Comparison of ENCODE assay signal across 21 cellular contexts in the genomic region with DNA sequence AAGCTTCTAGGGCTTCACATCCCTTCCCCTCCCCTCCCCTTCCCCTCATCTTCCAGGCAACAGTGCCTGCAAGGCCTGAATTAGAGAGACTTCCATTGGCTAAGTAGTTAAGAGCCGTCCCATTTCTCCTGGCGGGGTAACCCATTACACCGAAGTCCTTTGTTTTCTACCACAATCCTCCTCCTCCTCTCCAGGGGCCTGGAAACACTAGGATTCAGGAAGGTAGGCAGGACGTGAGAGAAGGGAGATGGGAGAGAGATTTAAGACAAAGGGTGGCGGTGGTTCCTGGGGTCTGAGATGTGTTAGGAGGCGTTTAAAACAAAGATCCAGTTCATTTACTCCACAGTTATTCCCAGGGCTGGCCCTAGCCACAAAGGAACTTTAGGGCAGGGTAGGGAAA. TPM values are rescaled to one million over a fixed set of nuclear protein-coding genes. Genes with fewer than 3 reads are reported as not detected.
DNase-seq lines count a peak whose midpoint lies in the region; ATAC-seq lines count a peak whose summit lies in the region.
"Had no signal": no experiment of that assay in that cellular context is flagged by ENCODE, and none has a peak within 500 bp of the region (broad histone marks: within the 10 kb centered on the region; RNA-seq: fewer than 3 reads in every experiment).

No MANE protein-coding gene starts in this region.

- H3K23ac ChIP-seq in mesendoderm (ENCODE audit: low read length) = no peak overlapping the region

- no peaks in the 10 kb centered on the region for H3K79me1 ChIP-seq in mesendoderm (ENCODE audit: low read length)

- H3K56ac ChIP-seq in mesendoderm (ENCODE audit: low read length) = peak overlapping the region; percentile 34

- H2BK5ac ChIP-seq in mesendoderm (ENCODE audit: low read length) = no peak overlapping the region

- H3K9me3 ChIP-seq in ectodermal cell (ENCODE audit: control insufficient read depth, low read length) = no peaks in the 10 kb centered on the region
- H3K9me3 ChIP-seq: A549, heart right ventricle, left ventricle myocardium inferior, psoas muscle, transverse colon had no signal

- H3K27me3 ChIP-seq in ectodermal cell (ENCODE audit: control insufficient read depth, insufficient read depth, low read length, poor library complexity, severe bottlenecking) = no peaks in the 10 kb centered on the region
- H3K27me3 ChIP-seq in mesendoderm (ENCODE audit: insufficient read depth, low read length, poor library complexity) = no peaks in the 10 kb centered on the region
- H3K27me3 ChIP-seq: transverse colon had no signal

- H3K9ac ChIP-seq in mesendoderm (ENCODE audit: low read length) = no peak overlapping the region

- peak; percentile 22 for DNase-seq in NCI-H2227 (lab: John Stamatoyannopoulos, UW; ENCODE audit: unreplicated experiment)
- no peak for DNase-seq in NCI-H2227 treated with DMSO at 0.1 percent for 48 hours (lab: John Stamatoyannopoulos, UW)
- DNase-seq in mesendoderm = peak; percentile 88
- DNase-seq: activated CD4-positive, alpha-beta T cell treated with anti-CD3 and anti-CD28 coated beads, Interleukin-2, amount 10 ng/mL, durations not matched to agents 7 days and 5 days; CD4-positive, CD25-positive, alpha-beta regulatory T cell; DND-41; heart right ventricle; left ventricle myocardium inferior; NCI-H1436; NCI-H526 treated with DMSO at 0.1 percent for 48 hours; psoas muscle; transverse colon had no signal

- no peak overlapping the region for H4K5ac ChIP-seq in mesendoderm (ENCODE audit: low read length)

- H3K36me3 ChIP-seq in ectodermal cell (ENCODE audit: control insufficient read depth, insufficient read depth, low read length) (no peaks in the 10 kb centered on the region), mesendoderm (ENCODE audit: control insufficient read depth, insufficient read depth, low read length) (no peaks in the 10 kb centered on the region)
- H3K36me3 ChIP-seq: heart right ventricle, left ventricle myocardium inferior, transverse colon had no signal

- no peak overlapping the region for H3K4me2 ChIP-seq in mesendoderm (ENCODE audit: low read length)
- H3K4me2 ChIP-seq: A549 had no signal

- H2BK120ac ChIP-seq in mesendoderm (ENCODE audit: low read depth, low read length) = peak overlapping the region; percentile 51

- no peak overlapping the region for H2BK15ac ChIP-seq in mesendoderm (replicated peaks; ENCODE audit: low read depth)

- H3K18ac ChIP-seq in mesendoderm (ENCODE audit: low read length) = peak overlapping the region; percentile 46

- no peak overlapping the region for H2AK5ac ChIP-seq in mesendoderm (ENCODE audit: low read length)

- H4K8ac ChIP-seq in mesendoderm (ENCODE audit: low read depth, low read length) = no peak overlapping the region

- peak overlapping the region; percentile 93 for H3K27ac ChIP-seq in ectodermal cell (ENCODE audit: insufficient read depth, low read depth, low read length, poor library complexity, severe bottlenecking)
- H3K27ac ChIP-seq in mesendoderm (ENCODE audit: low read depth, low read length) = peak overlapping the region; percentile 60
- H3K27ac ChIP-seq: A549, heart right ventricle, left ventricle myocardium inferior, psoas muscle, transverse colon had no signal

- H3K79me2 ChIP-seq in mesendoderm (ENCODE audit: control insufficient read depth, insufficient read depth, low read length) = no peaks in the 10 kb centered on the region

- H3K4me3 ChIP-seq in ectodermal cell (ENCODE audit: insufficient read depth, low read depth, low read length) = no peak overlapping the region
- H3K4me3 ChIP-seq in mesendoderm (ENCODE audit: low read length) = no peak overlapping the region
- H3K4me3 ChIP-seq: A549, heart right ventricle, left ventricle myocardium inferior, psoas muscle, transverse colon had no signal

- no peaks in the 10 kb centered on the region for H3K4me1 ChIP-seq in ectodermal cell (ENCODE audit: control insufficient read depth, insufficient read depth, low read length)
- peaks cover 2% of the 10 kb centered on the region for H3K4me1 ChIP-seq in mesendoderm (ENCODE audit: control insufficient read depth, low read depth, low read length)
- H3K4me1 ChIP-seq: A549, heart right ventricle, left ventricle myocardium inferior, psoas muscle, transverse colon had no signal

- 0 to 3% methylated on average over 1 to 4 of the region's 6 CpGs for WGBS in ectodermal cell, 2 experiments
- WGBS in mesendoderm (ENCODE audit: extremely low coverage, insufficient coverage, low lambda C conversion rate) = no CpG with 5 or more reads among the region's 6 CpGs

- ATAC-seq in HG03521 (IDR thresholded peaks at IDR 0.05; ENCODE audit: unreplicated experiment) (no peak), HG03045 (IDR thresholded peaks at IDR 0.05; ENCODE audit: unreplicated experiment) (no peak), HG03442 (IDR thresholded peaks at IDR 0.05; ENCODE audit: unreplicated experiment) (no peak), HG03139 (IDR thresholded peaks at IDR 0.05; ENCODE audit: unreplicated experiment) (no peak)
- ATAC-seq: A549; activated naive CD4-positive, alpha-beta T cell treated with anti-CD3 and anti-CD28 coated beads, Interleukin-2, amount 50 U/mL, for 72 hours; heart right ventricle; psoas muscle; SK-N-SH treated with all-trans-retinoic acid at 6 μM for 48 hours; stimulated activated memory B cell treated with anti-CD40 and anti-IgM and Interleukin-4, amounts not matched to agents 10 μg/mL and 1 μg/mL and 100 μg/mL, for 72 hours had no signal

- H3K4ac ChIP-seq in mesendoderm (ENCODE audit: low read depth, low read length) = no peak overlapping the region

RNA-seq across cellular contexts. Expression of gene NYX, which starts 28.0 kb away (rescaled TPM):
- not detected for polyA plus RNA-seq in ectodermal cell (2013, experiment 1 of 4)
- not detected for polyA plus RNA-seq in ectodermal cell (2013, experiment 2 of 4)
- polyA plus RNA-seq in ectodermal cell (2013, experiment 3 of 4) = not detected
- not detected for polyA plus RNA-seq in ectodermal cell (2013, experiment 4 of 4)
- 0.03 TPM for polyA plus RNA-seq in mesendoderm (2013, experiment 1 of 2)
- not detected for polyA plus RNA-seq in mesendoderm (2013, experiment 2 of 2)
- polyA plus RNA-seq: A549; CD4-positive, CD25-positive, alpha-beta regulatory T cell; heart right ventricle; psoas muscle had no signal
